23 cellular contexts compared by ENCODE assay signal in genomic region chr2:238651306-238652052, GRCh38.
A peak's percentile ranks its signal among the peaks of the same experiment; 100 is the strongest.
DNase-seq lines count a peak whose midpoint lies in the region; ATAC-seq, FAIRE-seq and TF ChIP-seq lines count a peak whose summit lies in the region.
"Had no signal": no experiment of that assay in that cellular context is flagged by ENCODE, and none has a peak within 500 bp of the region (broad histone marks: within the 10 kb centered on the region; RNA-seq: fewer than 3 reads in every experiment).

No MANE protein-coding gene starts in this region.

- H3K27me3 ChIP-seq in K562 (ENCODE audit: control insufficient read depth in 2 of 2, insufficient read depth in 2 of 2, low read length in 2 of 2) = no peaks in the 10 kb centered on the region; a peak in 1 of 5 replicates
- H3K27me3 ChIP-seq in esophagus muscularis mucosa = no peaks in the 10 kb centered on the region
- H3K27me3 ChIP-seq: BLaER1 had no signal

- H3K9me3 ChIP-seq in K562 (replicated peaks; ENCODE audit: control insufficient read depth, insufficient read depth, low read depth, low read length) (no peaks in the 10 kb centered on the region), esophagus muscularis mucosa (no peaks in the 10 kb centered on the region)

- H3K27ac Mint-ChIP-seq in activated CD8-positive, alpha-beta T cell treated with anti-CD3 and anti-CD28 coated beads, Interleukin-2, amount 10 ng/mL, durations not matched to agents 7 days and 5 days = no peak overlapping the region
- no peak overlapping the region for H3K27ac Mint-ChIP-seq in activated CD8-positive, alpha-beta T cell treated with anti-CD3 and anti-CD28 coated beads for 36 hours
- H3K27ac Mint-ChIP-seq in activated CD4-positive, alpha-beta T cell treated with anti-CD3 and anti-CD28 coated beads, Interleukin-2, amount 10 ng/mL, durations not matched to agents 24 days and 14 days = no peak overlapping the region
- H3K27ac Mint-ChIP-seq: CD14-positive monocyte; CD4-positive, alpha-beta memory T cell had no signal

- CTCF ChIA-PET in activated CD8-positive, alpha-beta T cell treated with anti-CD3 and anti-CD28 coated beads, Interleukin-2, amount 10 ng/mL, durations not matched to agents 7 days and 5 days (lab: Charles Lee) = no interaction called here
- CTCF ChIA-PET in activated CD8-positive, alpha-beta T cell treated with anti-CD3 and anti-CD28 coated beads for 36 hours (lab: Charles Lee) = interaction anchor here (1.0 kb wide), 1 partner anchor 78 kb away, joined by 3 read pairs; no protein-coding TSS in a partner anchor
- CTCF ChIA-PET in K562 (lab: Yijun Ruan, JAX; ENCODE audit: low intra/inter-chr PET ratio) = no interaction called here

- H3K4me3 ChIP-seq in K562 (no peak overlapping the region), esophagus muscularis mucosa (no peak overlapping the region)
- H3K4me3 ChIP-seq: A549, BLaER1, GM23248 had no signal

- DNase-seq in activated CD8-positive, alpha-beta T cell treated with anti-CD3 and anti-CD28 coated beads, Interleukin-2, amount 10 ng/mL, durations not matched to agents 7 days and 5 days = peak; percentile 10
- no peak for DNase-seq in activated CD8-positive, alpha-beta T cell treated with anti-CD3 and anti-CD28 coated beads for 36 hours
- DNase-seq in AG20443 (ENCODE audit: low spot score) (peak; percentile 4), K562 (ENCODE audit: extremely low read depth in 1 of 4, low spot score in 3 of 4) (no peak), esophagus muscularis mucosa (ENCODE audit: extremely low spot score) (peak; percentile 8), HPDE6-E6E7 (ENCODE audit: extremely low spot score) (no peak)
- DNase-seq in activated CD4-positive, alpha-beta T cell treated with anti-CD3 and anti-CD28 coated beads, Interleukin-2, amount 10 ng/mL, durations not matched to agents 24 days and 14 days = no peak
- DNase-seq: CD4-positive, alpha-beta memory T cell; DMS153; DMS79; GDM1; GM23248; HCEC 1CT; IMR-90 had no signal

- ATAC-seq in activated CD8-positive, alpha-beta T cell treated with anti-CD3 and anti-CD28 coated beads, Interleukin-2, amount 10 ng/mL, durations not matched to agents 7 days and 5 days = no peak
- ATAC-seq in activated CD8-positive, alpha-beta T cell treated with anti-CD3 and anti-CD28 coated beads for 36 hours = no peak
- ATAC-seq in K562 (no peak), HG03521 (IDR thresholded peaks at IDR 0.05; ENCODE audit: unreplicated experiment) (no peak)
- ATAC-seq: A549 had no signal

- no peaks in the 10 kb centered on the region for H3K9me3 Mint-ChIP-seq in activated CD8-positive, alpha-beta T cell treated with anti-CD3 and anti-CD28 coated beads, Interleukin-2, amount 10 ng/mL, durations not matched to agents 7 days and 5 days (ENCODE audit: insufficient read depth)
- no peaks in the 10 kb centered on the region for H3K9me3 Mint-ChIP-seq in activated CD8-positive, alpha-beta T cell treated with anti-CD3 and anti-CD28 coated beads for 36 hours
- no peaks in the 10 kb centered on the region for H3K9me3 Mint-ChIP-seq in activated CD4-positive, alpha-beta T cell treated with anti-CD3 and anti-CD28 coated beads, Interleukin-2, amount 10 ng/mL, durations not matched to agents 24 days and 14 days
- H3K9me3 Mint-ChIP-seq: CD4-positive, alpha-beta memory T cell had no signal

- H3K4me1 ChIP-seq in K562 (replicated peaks in 1 of 2; ENCODE audit: control insufficient read depth in 2 of 2, insufficient read depth in 2 of 2, low read length in 2 of 2) (no peaks in the 10 kb centered on the region), esophagus muscularis mucosa (peaks cover 0 to 21% (median 13%) of the 10 kb centered on the region in 4 donors)

- TF ChIP-seq RAD21 in K562 (CRISPR knock-in tag; conservative IDR thresholded peaks at IDR 0.05 in 1 of 2, IDR thresholded peaks at IDR 0.05 in 1 of 2) = no peak

- no peaks in the 10 kb centered on the region for H3K36me3 Mint-ChIP-seq in activated CD8-positive, alpha-beta T cell treated with anti-CD3 and anti-CD28 coated beads, Interleukin-2, amount 10 ng/mL, durations not matched to agents 7 days and 5 days (ENCODE audit: low read depth)
- H3K36me3 Mint-ChIP-seq in activated CD8-positive, alpha-beta T cell treated with anti-CD3 and anti-CD28 coated beads for 36 hours (ENCODE audit: low read depth) = no peaks in the 10 kb centered on the region
- no peaks in the 10 kb centered on the region for H3K36me3 Mint-ChIP-seq in activated CD4-positive, alpha-beta T cell treated with anti-CD3 and anti-CD28 coated beads, Interleukin-2, amount 10 ng/mL, durations not matched to agents 24 days and 14 days (ENCODE audit: low read depth)
- H3K36me3 Mint-ChIP-seq: CD14-positive monocyte; CD4-positive, alpha-beta memory T cell had no signal

- in situ Hi-C loops in K562 (cut with MboI) = no loop called here

- peaks cover 5% of the 10 kb centered on the region for H3K27me3 Mint-ChIP-seq in activated CD8-positive, alpha-beta T cell treated with anti-CD3 and anti-CD28 coated beads, Interleukin-2, amount 10 ng/mL, durations not matched to agents 7 days and 5 days (ENCODE audit: low read depth)
- H3K27me3 Mint-ChIP-seq in activated CD8-positive, alpha-beta T cell treated with anti-CD3 and anti-CD28 coated beads for 36 hours = peaks cover 2% of the 10 kb centered on the region
- H3K27me3 Mint-ChIP-seq in activated CD4-positive, alpha-beta T cell treated with anti-CD3 and anti-CD28 coated beads, Interleukin-2, amount 10 ng/mL, durations not matched to agents 24 days and 14 days = peaks cover 3% of the 10 kb centered on the region

- H3K9me1 ChIP-seq in K562 (ENCODE audit: control insufficient read depth, insufficient read depth, low read length) = no peaks in the 10 kb centered on the region

- H4K20me1 ChIP-seq in K562 (replicated peaks; ENCODE audit: control insufficient read depth, insufficient read depth, low read length) = no peaks in the 10 kb centered on the region
- H4K20me1 ChIP-seq: BLaER1 had no signal

- H3K27ac ChIP-seq in K562 (ENCODE audit: extremely low read depth, low read depth, low read length) = no peak overlapping the region
- H3K27ac ChIP-seq in esophagus muscularis mucosa (replicated peaks in 1 of 4) = no peak overlapping the region
- H3K27ac ChIP-seq: 22Rv1, A549, BLaER1, GM23248, HL-60 had no signal

- no TSS peak for BruUV-seq in K562 (replicated peaks; lab: Mats Ljungman, UMichigan)

- POLR2A ChIA-PET in activated CD8-positive, alpha-beta T cell treated with anti-CD3 and anti-CD28 coated beads, Interleukin-2, amount 10 ng/mL, durations not matched to agents 7 days and 5 days (lab: Charles Lee) = no interaction called here
- POLR2A ChIA-PET in activated CD8-positive, alpha-beta T cell treated with anti-CD3 and anti-CD28 coated beads for 36 hours (lab: Charles Lee) = no interaction called here
- POLR2A ChIA-PET in K562 (lab: Yijun Ruan, JAX) = no interaction called here

- H2AFZ ChIP-seq in K562 (ENCODE audit: low read depth, low read length) = no peak overlapping the region
- H2AFZ ChIP-seq: GM23248 had no signal

- no peaks in the 10 kb centered on the region for H3K4me1 Mint-ChIP-seq in activated CD8-positive, alpha-beta T cell treated with anti-CD3 and anti-CD28 coated beads, Interleukin-2, amount 10 ng/mL, durations not matched to agents 7 days and 5 days (ENCODE audit: low read depth)
- H3K4me1 Mint-ChIP-seq in activated CD8-positive, alpha-beta T cell treated with anti-CD3 and anti-CD28 coated beads for 36 hours (ENCODE audit: low read depth) = no peaks in the 10 kb centered on the region
- H3K4me1 Mint-ChIP-seq in activated CD4-positive, alpha-beta T cell treated with anti-CD3 and anti-CD28 coated beads, Interleukin-2, amount 10 ng/mL, durations not matched to agents 24 days and 14 days = no peaks in the 10 kb centered on the region
- H3K4me1 Mint-ChIP-seq: CD14-positive monocyte; CD4-positive, alpha-beta memory T cell had no signal

- no peaks in the 10 kb centered on the region for H3K36me3 ChIP-seq in K562 (ENCODE audit: control insufficient read depth, insufficient read depth, low read length)
- no peaks in the 10 kb centered on the region for H3K36me3 ChIP-seq in esophagus muscularis mucosa
- H3K36me3 ChIP-seq: BLaER1 had no signal

- no peak for TF ChIP-seq CTCF in activated CD8-positive, alpha-beta T cell treated with anti-CD3 and anti-CD28 coated beads for 36 hours (IDR thresholded peaks at IDR 0.05)
- TF ChIP-seq CTCF in K562 (IDR thresholded peaks at IDR 0.05 in 2 of 3, conservative IDR thresholded peaks at IDR 0.05 in 1 of 3; ENCODE audit: insufficient read depth in 2 of 3, low read depth in 1 of 3, low read length in 3 of 3) (no peak), esophagus muscularis mucosa (IDR thresholded peaks at IDR 0.05) (no peak)

- no peak overlapping the region for H3K9ac ChIP-seq in K562 (ENCODE audit: insufficient read depth in 1 of 2, low read depth in 2 of 2, low read length in 2 of 2)
- H3K9ac ChIP-seq: BLaER1, GM23248 had no signal

- FAIRE-seq in K562 (lab: Jason Lieb, UNC) = no peak
- FAIRE-seq: A549, GM19239, H54, HTR-8/SVneo had no signal

- TF ChIP-seq EP300 in K562 (IDR thresholded peaks at IDR 0.05; ENCODE audit: low read length) (no peak), esophagus muscularis mucosa (IDR thresholded peaks at IDR 0.05) (no peak)

- H3K4me3 Mint-ChIP-seq in activated CD8-positive, alpha-beta T cell treated with anti-CD3 and anti-CD28 coated beads, Interleukin-2, amount 10 ng/mL, durations not matched to agents 7 days and 5 days = no peak overlapping the region
- no peak overlapping the region for H3K4me3 Mint-ChIP-seq in activated CD8-positive, alpha-beta T cell treated with anti-CD3 and anti-CD28 coated beads for 36 hours
- no peak overlapping the region for H3K4me3 Mint-ChIP-seq in activated CD4-positive, alpha-beta T cell treated with anti-CD3 and anti-CD28 coated beads, Interleukin-2, amount 10 ng/mL, durations not matched to agents 24 days and 14 days
- H3K4me3 Mint-ChIP-seq: CD14-positive monocyte; CD4-positive, alpha-beta memory T cell had no signal

- no peaks in the 10 kb centered on the region for H3K79me2 ChIP-seq in K562 (ENCODE audit: control insufficient read depth, insufficient read depth, low read length)

- intact Hi-C loops in activated CD8-positive, alpha-beta T cell treated with anti-CD3 and anti-CD28 coated beads for 36 hours (cut with micrococcal nuclease) = no loop called here
- intact Hi-C loops in K562 (cut with micrococcal nuclease) = no loop called here
- intact Hi-C loops in esophagus muscularis mucosa (cut with DNase I) = no loop called here
- intact Hi-C loops in activated CD4-positive, alpha-beta T cell treated with anti-CD3 and anti-CD28 coated beads, Interleukin-2, amount 10 ng/mL, durations not matched to agents 24 days and 14 days (cut with micrococcal nuclease) = no loop called here

- H3K4me2 ChIP-seq in K562 (ENCODE audit: insufficient read depth, low read length) = no peak overlapping the region
- H3K4me2 ChIP-seq: A549, BLaER1 had no signal

- TF ChIP-seq POLR2A in K562 (conservative IDR thresholded peaks at IDR 0.05) (no peak), esophagus muscularis mucosa (IDR thresholded peaks at IDR 0.05; ENCODE audit: low read depth) (no peak)

- 0% methylated on average over 5 of the region's 5 CpGs for WGBS in K562 (ENCODE audit: insufficient coverage, low coverage, missing lambda C conversion rate)
- WGBS in esophagus muscularis mucosa = 88% methylated on average over 5 of the region's 5 CpGs

TF ChIP-seq in K562, 482 proteins besides CTCF, POLR2A, EP300 and RAD21 (continues in another document):
- no peak for TF ChIP-seq ZNF57 (CRISPR knock-in tag; IDR thresholded peaks at IDR 0.05)

Comparison
In these comparisons a context has a peak if more than half of its experiments do, and no peak if none do; other contexts are left out.
1. DNase-seq: peak in activated CD8-positive, alpha-beta T cell treated with anti-CD3 and anti-CD28 coated beads, Interleukin-2, amount 10 ng/mL, durations not matched to agents 7 days and 5 days (single experiment), AG20443 (single experiment) and esophagus muscularis mucosa (single experiment); none in activated CD8-positive, alpha-beta T cell treated with anti-CD3 and anti-CD28 coated beads for 36 hours (single experiment), K562 (0 of 4), HPDE6-E6E7 (single experiment) and activated CD4-positive, alpha-beta T cell treated with anti-CD3 and anti-CD28 coated beads, Interleukin-2, amount 10 ng/mL, durations not matched to agents 24 days and 14 days (single experiment).